In the genomic region with DNA sequence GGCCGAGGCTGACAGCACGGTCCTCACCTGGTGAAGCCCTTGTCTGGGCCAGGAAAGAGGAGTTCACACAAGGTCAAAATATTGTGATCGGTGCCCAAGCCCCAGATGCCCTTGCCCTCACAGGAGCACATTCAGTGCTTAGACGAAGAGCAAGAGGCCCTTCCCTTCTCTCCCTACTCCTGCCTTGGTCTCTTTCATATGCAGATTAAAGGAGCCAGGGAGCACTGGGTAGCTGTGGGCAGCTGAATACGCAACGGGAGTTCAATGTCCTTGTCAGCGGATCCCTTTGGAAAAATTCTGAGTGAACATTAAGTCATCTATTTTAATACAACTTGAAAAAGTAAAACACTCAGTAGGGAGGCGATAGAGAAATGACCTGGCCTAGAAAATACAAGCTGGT, we compare ENCODE assay signal across 26 cellular contexts.
"Had no signal": no experiment of that assay in that cellular context is flagged by ENCODE, and none has a peak within 500 bp of the region (broad histone marks: within the 10 kb centered on the region; RNA-seq: fewer than 3 reads in every experiment).

No MANE protein-coding gene starts in this region.

- H3K27ac ChIP-seq: adrenal gland, body of pancreas, colonic mucosa, gastrocnemius medialis, left ventricle myocardium inferior, suprapubic skin, tibial artery, upper lobe of right lung had no signal

- H3K4me1 Mint-ChIP-seq: activated CD4-positive, alpha-beta T cell treated with anti-CD3 and anti-CD28 coated beads for 36 hours; activated naive CD8-positive, alpha-beta T cell treated with anti-CD3 and anti-CD28 coated beads for 36 hours; stimulated activated naive B cell treated with anti-CD40 and anti-IgM and Interleukin-4, amounts not matched to agents 10 μg/mL and 1 μg/mL and 100 μg/mL, for 72 hours had no signal

- H3K36me3 Mint-ChIP-seq: activated naive CD8-positive, alpha-beta T cell treated with anti-CD3 and anti-CD28 coated beads for 36 hours; natural killer cell treated with Interleukin-12 subunit alpha and Interleukin-12 subunit beta and Interleukin-15 and Interleukin-18, amount 100 ng/mL, for 72 hours; stimulated activated naive B cell treated with anti-CD40 and anti-IgM and Interleukin-4, amounts not matched to agents 10 μg/mL and 1 μg/mL and 100 μg/mL, for 72 hours had no signal

- ATAC-seq: activated CD4-positive, alpha-beta T cell treated with anti-CD3 and anti-CD28 coated beads for 36 hours; body of pancreas; gastrocnemius medialis; mucosa of descending colon; natural killer cell treated with Interleukin-12 subunit alpha and Interleukin-12 subunit beta and Interleukin-15 and Interleukin-18, amount 100 ng/mL, for 72 hours; right cardiac atrium; stimulated activated naive B cell treated with anti-CD40 and anti-IgM and Interleukin-4, amounts not matched to agents 10 μg/mL and 1 μg/mL and 100 μg/mL, for 72 hours; upper lobe of right lung had no signal

- H3K27me3 Mint-ChIP-seq: activated CD4-positive, alpha-beta T cell treated with anti-CD3 and anti-CD28 coated beads for 36 hours; activated naive CD8-positive, alpha-beta T cell treated with anti-CD3 and anti-CD28 coated beads for 36 hours; natural killer cell treated with Interleukin-12 subunit alpha and Interleukin-12 subunit beta and Interleukin-15 and Interleukin-18, amount 100 ng/mL, for 72 hours; stimulated activated naive B cell treated with anti-CD40 and anti-IgM and Interleukin-4, amounts not matched to agents 10 μg/mL and 1 μg/mL and 100 μg/mL, for 72 hours had no signal

- H3K9me3 ChIP-seq: adrenal gland, body of pancreas, colonic mucosa, gastrocnemius medialis, tibial artery, upper lobe of right lung had no signal

- DNase-seq: activated CD4-positive, alpha-beta T cell treated with anti-CD3 and anti-CD28 coated beads for 36 hours; activated CD4-positive, CD25-positive, alpha-beta regulatory T cell; activated effector memory CD4-positive, alpha-beta T cell treated with Interleukin-2 at 50 U/mL for 16 hours; activated naive CD4-positive, alpha-beta T cell treated with Interleukin-2 at 50 U/mL for 16 hours; activated naive CD8-positive, alpha-beta T cell treated with anti-CD3 and anti-CD28 coated beads for 36 hours; activated T-cell treated with anti-CD3 and anti-CD28 coated beads for 4 hours; adrenal gland; aorta; body of pancreas; colonic mucosa; effector memory CD4-positive, alpha-beta T cell; erythroblast; gastrocnemius medialis; glutamatergic neuron; left ventricle myocardium inferior; mucosa of descending colon; posterior cingulate gyrus; right cardiac atrium; stimulated activated CD4-positive, alpha-beta T cell treated with anti-CD3 and anti-CD28 coated beads, Interleukin-15, amount 100 ng/mL, for 24 hours; stimulated activated CD4-positive, alpha-beta T cell treated with anti-CD3 and anti-CD28 coated beads, Interleukin-2, amount 100 ng/mL, for 24 hours; stimulated activated naive B cell treated with anti-CD40 and anti-IgM and Interleukin-4, amounts not matched to agents 10 μg/mL and 1 μg/mL and 100 μg/mL, for 72 hours; tibial artery; upper lobe of right lung had no signal

- H3K9me3 Mint-ChIP-seq: activated naive CD8-positive, alpha-beta T cell treated with anti-CD3 and anti-CD28 coated beads for 36 hours; natural killer cell treated with Interleukin-12 subunit alpha and Interleukin-12 subunit beta and Interleukin-15 and Interleukin-18, amount 100 ng/mL, for 72 hours; stimulated activated naive B cell treated with anti-CD40 and anti-IgM and Interleukin-4, amounts not matched to agents 10 μg/mL and 1 μg/mL and 100 μg/mL, for 72 hours had no signal

- H3K4me1 ChIP-seq: adrenal gland, colonic mucosa, gastrocnemius medialis, left ventricle myocardium inferior, suprapubic skin, tibial artery, upper lobe of right lung had no signal

- H3K36me3 ChIP-seq: adrenal gland, colonic mucosa, gastrocnemius medialis, left ventricle myocardium inferior, suprapubic skin, tibial artery, upper lobe of right lung had no signal

- H3K4me3 ChIP-seq: adrenal gland, body of pancreas, colonic mucosa, gastrocnemius medialis, left ventricle myocardium inferior, lung, mucosa of descending colon, suprapubic skin, tibial artery, upper lobe of right lung had no signal

- H3K27me3 ChIP-seq: adrenal gland, body of pancreas, colonic mucosa, gastrocnemius medialis, suprapubic skin, tibial artery, upper lobe of right lung had no signal

- H3K4me3 Mint-ChIP-seq: activated CD4-positive, alpha-beta T cell treated with anti-CD3 and anti-CD28 coated beads for 36 hours; activated naive CD8-positive, alpha-beta T cell treated with anti-CD3 and anti-CD28 coated beads for 36 hours; natural killer cell treated with Interleukin-12 subunit alpha and Interleukin-12 subunit beta and Interleukin-15 and Interleukin-18, amount 100 ng/mL, for 72 hours; stimulated activated naive B cell treated with anti-CD40 and anti-IgM and Interleukin-4, amounts not matched to agents 10 μg/mL and 1 μg/mL and 100 μg/mL, for 72 hours had no signal

- H3K27ac Mint-ChIP-seq: activated CD4-positive, alpha-beta T cell treated with anti-CD3 and anti-CD28 coated beads for 36 hours; activated naive CD8-positive, alpha-beta T cell treated with anti-CD3 and anti-CD28 coated beads for 36 hours; natural killer cell treated with Interleukin-12 subunit alpha and Interleukin-12 subunit beta and Interleukin-15 and Interleukin-18, amount 100 ng/mL, for 72 hours; stimulated activated naive B cell treated with anti-CD40 and anti-IgM and Interleukin-4, amounts not matched to agents 10 μg/mL and 1 μg/mL and 100 μg/mL, for 72 hours had no signal
